In the genomic region with DNA sequence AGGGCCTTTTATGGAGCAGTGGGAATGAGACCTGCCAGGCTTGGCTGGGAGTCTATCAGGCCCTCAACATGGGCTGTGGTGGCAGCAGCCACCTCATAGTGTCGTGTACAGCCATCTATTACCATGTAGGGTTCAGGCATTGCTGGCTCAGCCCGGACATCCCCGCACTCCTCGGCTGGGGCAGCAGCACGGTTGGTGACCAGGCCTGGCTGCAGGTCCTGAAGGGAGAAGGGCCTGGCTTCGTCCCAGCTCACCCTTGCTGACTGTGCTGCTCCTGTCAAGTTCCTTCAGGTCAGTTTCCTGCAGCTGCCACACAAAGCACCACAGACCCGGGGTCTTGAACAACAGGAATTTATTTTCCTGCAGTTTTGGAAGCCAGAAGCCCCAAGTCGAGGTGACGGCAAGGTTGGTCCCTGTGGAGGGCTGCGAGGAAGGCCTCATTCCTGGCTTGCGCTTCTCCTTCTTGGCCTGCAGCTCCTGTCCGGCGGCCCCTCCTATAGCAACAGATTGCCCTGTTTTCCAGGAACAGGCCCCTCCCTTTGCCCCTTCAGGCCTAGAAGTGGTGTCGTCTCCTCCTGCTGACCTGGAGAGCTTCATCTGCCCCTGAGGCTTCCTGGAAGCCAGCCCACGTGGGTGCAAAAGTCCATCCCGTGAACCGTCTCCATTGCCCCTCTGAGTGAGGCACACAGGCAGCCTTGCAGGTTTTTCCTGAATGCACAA, we compare ENCODE assay signal across 20 cellular contexts. TPM values are rescaled to one million over a fixed set of nuclear protein-coding genes. Genes with fewer than 3 reads are reported as not detected.
A peak's percentile ranks its signal among the peaks of the same experiment; 100 is the strongest.
DNase-seq lines count a peak whose midpoint lies in the region; ATAC-seq and TF ChIP-seq lines count a peak whose summit lies in the region.
"Had no signal": no experiment of that assay in that cellular context is flagged by ENCODE, and none has a peak within 500 bp of the region (broad histone marks: within the 10 kb centered on the region; RNA-seq: fewer than 3 reads in every experiment).

No MANE protein-coding gene starts in this region.

- ATAC-seq in left lobe of liver (peak; percentile 20), sciatic nerve (no peak), HG03457 (IDR thresholded peaks at IDR 0.05; ENCODE audit: unreplicated experiment) (no peak)
- ATAC-seq in naive thymus-derived CD4-positive, alpha-beta T cell = no peak
- ATAC-seq: CD8-positive, alpha-beta T cell; gastrocnemius medialis had no signal

- POLR2A ChIA-PET in naive thymus-derived CD4-positive, alpha-beta T cell (lab: Charles Lee) = no interaction called here

- H3K9ac ChIP-seq in BLaER1 treated with 17β-estradiol and CSF1 and Interleukin-3, amounts not matched to agents 10 nM and 100 nM = 0 out of 22 replicates have a peak overlapping the region, but pooled peaks of 1 of the 11 experiments have one; percentile 17

- no peaks in the 10 kb centered on the region for H3K9me3 Mint-ChIP-seq in naive thymus-derived CD4-positive, alpha-beta T cell
- H3K9me3 Mint-ChIP-seq: activated CD4-positive, alpha-beta T cell treated with anti-CD3 and anti-CD28 coated beads, Interleukin-2, amount 10 ng/mL, durations not matched to agents 24 days and 14 days; CD8-positive, alpha-beta T cell; mesothelial cell of epicardium; neural crest cell had no signal

- intact Hi-C loops in sciatic nerve (cut with DNase I) = no loop called here
- intact Hi-C loops in naive thymus-derived CD4-positive, alpha-beta T cell (cut with micrococcal nuclease) = no loop called here

- TF ChIP-seq CTCF in VCaP (conservative IDR thresholded peaks at IDR 0.05) = no peak

- H3K9me3 ChIP-seq in BLaER1 treated with 17β-estradiol and CSF1 and Interleukin-3, amounts not matched to agents 10 nM and 100 nM (replicated peaks in 1 of 11) = no peaks in the 10 kb centered on the region
- no peaks in the 10 kb centered on the region for H3K9me3 ChIP-seq in naive thymus-derived CD4-positive, alpha-beta T cell (ENCODE audit: control insufficient read depth in 2 of 3, low read length in 3 of 3)
- H3K9me3 ChIP-seq: gastrocnemius medialis had no signal

- peaks cover 0 to 12% (median 5%) of the 10 kb centered on the region in 7 donors for H3K4me1 Mint-ChIP-seq in naive thymus-derived CD4-positive, alpha-beta T cell

- no peak for DNase-seq in left lobe of liver (ENCODE audit: low spot score)
- DNase-seq in sciatic nerve (ENCODE audit: low spot score) = peak; percentile 55
- no peak for DNase-seq in GF-D8 (lab: John Stamatoyannopoulos, UW)
- DNase-seq in naive thymus-derived CD4-positive, alpha-beta T cell = no peak
- no peak for DNase-seq in NCI-H226
- DNase-seq: activated CD4-positive, alpha-beta T cell treated with anti-CD3 and anti-CD28 coated beads, Interleukin-2, amount 10 ng/mL, durations not matched to agents 24 days and 14 days; activated naive CD4-positive, alpha-beta T cell treated with Interleukin-2 at 50 U/mL for 16 hours; caudate nucleus; CD8-positive, alpha-beta T cell; erythroblast; gastrocnemius medialis; KG1; NCI-H2171; NCI-H526; SHP77 had no signal

- peak overlapping the region in 8 of 11 experiments; percentile 4 to 89 (median 78); a peak in 14 of 22 replicates for H3K4me2 ChIP-seq in BLaER1 treated with 17β-estradiol and CSF1 and Interleukin-3, amounts not matched to agents 10 nM and 100 nM

- H3K36me3 Mint-ChIP-seq in naive thymus-derived CD4-positive, alpha-beta T cell = no peaks in the 10 kb centered on the region
- H3K36me3 Mint-ChIP-seq: CD8-positive, alpha-beta T cell; mesothelial cell of epicardium had no signal

- peaks cover 0 to 6% (median 5%) of the 10 kb centered on the region in 5 donors for H3K27me3 Mint-ChIP-seq in naive thymus-derived CD4-positive, alpha-beta T cell

- H3K4me3 Mint-ChIP-seq in naive thymus-derived CD4-positive, alpha-beta T cell = no peak overlapping the region
- H3K4me3 Mint-ChIP-seq: activated CD4-positive, alpha-beta T cell treated with anti-CD3 and anti-CD28 coated beads, Interleukin-2, amount 10 ng/mL, durations not matched to agents 24 days and 14 days; CD8-positive, alpha-beta T cell; mesothelial cell of epicardium; neural crest cell had no signal

- no peaks in the 10 kb centered on the region for H3K27me3 ChIP-seq in BLaER1 treated with 17β-estradiol and CSF1 and Interleukin-3, amounts not matched to agents 10 nM and 100 nM
- no peaks in the 10 kb centered on the region for H3K27me3 ChIP-seq in naive thymus-derived CD4-positive, alpha-beta T cell (ENCODE audit: control insufficient read depth in 2 of 2, insufficient read depth in 2 of 2, low read length in 2 of 2)
- H3K27me3 ChIP-seq: gastrocnemius medialis had no signal

- H4K20me1 ChIP-seq in BLaER1 treated with 17β-estradiol and CSF1 and Interleukin-3, amounts not matched to agents 10 nM and 100 nM = no peaks in the 10 kb centered on the region; a peak in 1 of 22 replicates

- H3K27ac Mint-ChIP-seq in naive thymus-derived CD4-positive, alpha-beta T cell = no peak overlapping the region
- H3K27ac Mint-ChIP-seq: activated CD4-positive, alpha-beta T cell treated with anti-CD3 and anti-CD28 coated beads, Interleukin-2, amount 10 ng/mL, durations not matched to agents 24 days and 14 days; CD8-positive, alpha-beta T cell; mesothelial cell of epicardium had no signal

- H3K27ac ChIP-seq in BLaER1 treated with 17β-estradiol and CSF1 and Interleukin-3, amounts not matched to agents 10 nM and 100 nM = 0 out of 22 replicates have a peak overlapping the region, but pooled peaks of 1 of the 11 experiments have one; percentile 7
- H3K27ac ChIP-seq in VCaP = 0 out of 2 replicates have a peak overlapping the region, but pooled peaks have one; percentile 8
- no peak overlapping the region for H3K27ac ChIP-seq in naive thymus-derived CD4-positive, alpha-beta T cell (ENCODE audit: low read depth, low read length)
- H3K27ac ChIP-seq: gastrocnemius medialis had no signal

- CTCF ChIA-PET in naive thymus-derived CD4-positive, alpha-beta T cell (lab: Charles Lee) = no interaction called here

- no peaks in the 10 kb centered on the region for H3K36me3 ChIP-seq in BLaER1 treated with 17β-estradiol and CSF1 and Interleukin-3, amounts not matched to agents 10 nM and 100 nM
- H3K36me3 ChIP-seq in naive thymus-derived CD4-positive, alpha-beta T cell (ENCODE audit: control insufficient read depth in 2 of 3, insufficient read depth in 3 of 3, low read length in 3 of 3) = no peaks in the 10 kb centered on the region
- H3K36me3 ChIP-seq: gastrocnemius medialis had no signal

- peaks cover 17 to 100% (median 95%) of the 10 kb centered on the region in 10 experiments for H3K4me1 ChIP-seq in BLaER1 treated with 17β-estradiol and CSF1 and Interleukin-3, amounts not matched to agents 10 nM and 100 nM
- no peaks in the 10 kb centered on the region for H3K4me1 ChIP-seq in naive thymus-derived CD4-positive, alpha-beta T cell (ENCODE audit: control insufficient read depth in 2 of 2, insufficient read depth in 2 of 2, low read length in 2 of 2)
- H3K4me1 ChIP-seq: gastrocnemius medialis had no signal

- H3K4me3 ChIP-seq in BLaER1 treated with 17β-estradiol and CSF1 and Interleukin-3, amounts not matched to agents 10 nM and 100 nM = no peak overlapping the region
- no peak overlapping the region for H3K4me3 ChIP-seq in naive thymus-derived CD4-positive, alpha-beta T cell (ENCODE audit: low read length)
- H3K4me3 ChIP-seq: gastrocnemius medialis had no signal

RNA-seq across cellular contexts. Expression of a gene that starts 25.2 kb away (rescaled TPM):
- total RNA-seq in left lobe of liver (0.35 TPM), sciatic nerve (52.5 TPM)
- under 1 TPM in 1 of 5 experiments, not detected in 4; 0.10 TPM for total RNA-seq in naive thymus-derived CD4-positive, alpha-beta T cell
- polyA plus RNA-seq in naive thymus-derived CD4-positive, alpha-beta T cell = not detected
- total RNA-seq: activated CD4-positive, alpha-beta T cell treated with anti-CD3 and anti-CD28 coated beads, Interleukin-2, amount 10 ng/mL, durations not matched to agents 24 days and 14 days; CD8-positive, alpha-beta T cell had no signal

Comparison
In these comparisons a context has a peak if more than half of its experiments do, and no peak if none do; other contexts are left out.
1. RNA of a gene that starts 25.2 kb away (total RNA-seq): 52.5 TPM in sciatic nerve (single experiment); 0.35 TPM in left lobe of liver (single experiment) and 0.10 TPM in naive thymus-derived CD4-positive, alpha-beta T cell; every median in the first group is over 10 times any median in the second.